Comparison of ENCODE assay signal across 31 cellular contexts in the genomic region with DNA sequence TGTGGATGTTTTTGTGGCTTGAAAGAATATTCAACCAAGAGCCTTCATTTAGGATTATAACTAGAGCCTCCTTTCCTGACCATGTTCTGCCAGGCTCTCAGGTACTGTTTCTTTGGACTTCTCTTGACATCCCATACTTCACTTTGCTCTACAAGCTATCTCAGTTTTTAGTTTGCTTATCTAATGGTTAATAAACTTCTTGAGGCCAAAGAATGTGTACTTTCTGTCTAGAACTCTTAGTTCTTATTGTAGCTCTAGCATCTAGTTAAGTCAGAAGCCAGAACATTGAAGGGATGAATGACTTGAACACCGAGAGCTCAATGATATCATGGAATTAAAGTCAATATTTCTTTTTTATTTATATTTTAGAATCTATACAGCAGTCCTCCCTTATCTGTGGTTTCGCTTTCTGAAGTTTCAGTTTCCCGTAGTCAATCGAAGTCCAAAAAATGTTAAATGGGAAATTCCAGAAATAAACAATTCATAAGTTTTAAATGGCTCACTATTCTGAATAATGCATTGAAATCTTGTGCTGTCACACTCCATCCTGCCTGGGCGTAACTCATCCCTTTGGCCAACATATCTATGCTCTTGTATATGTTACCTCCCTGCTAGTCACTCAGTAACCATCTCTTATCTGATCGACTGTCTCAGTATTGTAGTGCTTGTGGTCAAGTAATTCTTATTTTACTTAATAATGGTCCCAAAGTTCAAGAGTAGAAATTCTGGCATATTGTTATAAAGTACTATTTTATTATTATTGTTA.
DNase-seq lines count a peak whose midpoint lies in the region; ATAC-seq and TF ChIP-seq lines count a peak whose summit lies in the region.
"Had no signal": no experiment of that assay in that cellular context is flagged by ENCODE, and none has a peak within 500 bp of the region (broad histone marks: within the 10 kb centered on the region; RNA-seq: fewer than 3 reads in every experiment).

No MANE protein-coding gene starts in this region.

- no peaks in the 10 kb centered on the region for H3K79me2 ChIP-seq in ACC112 (ENCODE audit: control insufficient read depth, insufficient read depth, low read length, unreplicated experiment)

- H3K27ac ChIP-seq in ACC112 (ENCODE audit: low read depth, low read length) (no peak overlapping the region), brain microvascular endothelial cell (no peak overlapping the region)
- H3K27ac ChIP-seq: body of pancreas, epithelial cell of prostate, HL-60 had no signal

- H3K27me3 ChIP-seq in ACC112 (ENCODE audit: insufficient read depth, low read length) (no peaks in the 10 kb centered on the region), brain microvascular endothelial cell (replicated peaks) (no peaks in the 10 kb centered on the region)
- H3K27me3 ChIP-seq: body of pancreas, stomach, tibial nerve had no signal

- peak; percentile 51 for DNase-seq in NCI-H460 (ENCODE audit: extremely low read depth, low read depth)
- DNase-seq in brain microvascular endothelial cell, result peak; percentile 54
- DNase-seq in lung microvascular endothelial cell (ENCODE audit: low read depth in 2 of 2), result peak; percentile 20 to 44
- DNase-seq in GM19238 (ENCODE audit: insufficient read length, low spot score), result no peak
- no peak for DNase-seq in activated CD4-positive, alpha-beta T cell treated with anti-CD3 and anti-CD28 coated beads, Interleukin-2, amount 50 U/mL, for 48 hours
- no peak for DNase-seq in DMS153 treated with DMSO at 0.1 percent for 48 hours (lab: John Stamatoyannopoulos, UW; ENCODE audit: unreplicated experiment)
- DNase-seq: 8988T; activated CD8-positive, alpha-beta T cell treated with anti-CD3 and anti-CD28 coated beads, Interleukin-2, amount 10 ng/mL, durations not matched to agents 7 days and 5 days; activated effector memory CD4-positive, alpha-beta T cell treated with Interleukin-2 at 50 U/mL for 16 hours; activated naive CD8-positive, alpha-beta T cell treated with anti-CD3 and anti-CD28 coated beads, Interleukin-2, amount 10 ng/mL, durations not matched to agents 7 days and 5 days; activated T-cell treated with anti-CD3 and anti-CD28 coated beads for 4 hours; body of pancreas; CD8-positive, alpha-beta memory T cell; DMS153; effector CD4-positive, alpha-beta T cell; foreskin melanocyte; H7; Kasumi-1; left ventricle myocardium superior; mucosa of descending colon; NCI-H2171; NCI-H524 treated with DMSO at 0.1 percent for 48 hours; nephron progenitor cell; stomach; SW 1271; T1000 had no signal

- no peak for ATAC-seq in GM19023 (IDR thresholded peaks at IDR 0.05; ENCODE audit: unreplicated experiment)
- ATAC-seq: activated CD8-positive, alpha-beta T cell treated with anti-CD3 and anti-CD28 coated beads, Interleukin-2, amount 10 ng/mL, durations not matched to agents 7 days and 5 days; body of pancreas; left ventricle myocardium superior; mucosa of descending colon had no signal

- H3K36me3 ChIP-seq in ACC112 (ENCODE audit: insufficient read depth, low read length), result no peaks in the 10 kb centered on the region
- H3K36me3 ChIP-seq in brain microvascular endothelial cell (replicated peaks), result no peaks in the 10 kb centered on the region
- H3K36me3 ChIP-seq: stomach, tibial nerve had no signal

- no peak for TF ChIP-seq CTCF in brain microvascular endothelial cell (IDR thresholded peaks at IDR 0.05; ENCODE audit: low read depth, low read length, missing control alignments)

- in situ Hi-C loops in brain microvascular endothelial cell (cut with HindIII; ENCODE audit: low pct_ligation_motif_present, low sequenced_read_pairs), result no loop called here

- peak overlapping the region; percentile 19 for H2AFZ ChIP-seq in ACC112 (ENCODE audit: low read length, unreplicated experiment)

- H3K4me1 ChIP-seq in ACC112 (ENCODE audit: control insufficient read depth, insufficient read depth, low read length, unreplicated experiment), result peaks cover 10% of the 10 kb centered on the region
- H3K4me1 ChIP-seq: body of pancreas had no signal

- peak overlapping the region; percentile 41 for H3K4me3 ChIP-seq in ACC112 (ENCODE audit: low read depth, low read length)
- no peak overlapping the region for H3K4me3 ChIP-seq in brain microvascular endothelial cell (ENCODE audit: low read depth, low read length)
- H3K4me3 ChIP-seq: body of pancreas, mucosa of descending colon, stomach had no signal

Comparison
In these comparisons a context has a peak if more than half of its experiments do, and no peak if none do; other contexts are left out.
1. DNase-seq: peak in NCI-H460 (single experiment), brain microvascular endothelial cell (single experiment) and lung microvascular endothelial cell (2 of 2); none in GM19238 (single experiment), activated CD4-positive, alpha-beta T cell treated with anti-CD3 and anti-CD28 coated beads, Interleukin-2, amount 50 U/mL, for 48 hours (0 of 2) and DMS153 treated with DMSO at 0.1 percent for 48 hours (single experiment).